15 cellular contexts compared by ENCODE assay signal in the genomic region with DNA sequence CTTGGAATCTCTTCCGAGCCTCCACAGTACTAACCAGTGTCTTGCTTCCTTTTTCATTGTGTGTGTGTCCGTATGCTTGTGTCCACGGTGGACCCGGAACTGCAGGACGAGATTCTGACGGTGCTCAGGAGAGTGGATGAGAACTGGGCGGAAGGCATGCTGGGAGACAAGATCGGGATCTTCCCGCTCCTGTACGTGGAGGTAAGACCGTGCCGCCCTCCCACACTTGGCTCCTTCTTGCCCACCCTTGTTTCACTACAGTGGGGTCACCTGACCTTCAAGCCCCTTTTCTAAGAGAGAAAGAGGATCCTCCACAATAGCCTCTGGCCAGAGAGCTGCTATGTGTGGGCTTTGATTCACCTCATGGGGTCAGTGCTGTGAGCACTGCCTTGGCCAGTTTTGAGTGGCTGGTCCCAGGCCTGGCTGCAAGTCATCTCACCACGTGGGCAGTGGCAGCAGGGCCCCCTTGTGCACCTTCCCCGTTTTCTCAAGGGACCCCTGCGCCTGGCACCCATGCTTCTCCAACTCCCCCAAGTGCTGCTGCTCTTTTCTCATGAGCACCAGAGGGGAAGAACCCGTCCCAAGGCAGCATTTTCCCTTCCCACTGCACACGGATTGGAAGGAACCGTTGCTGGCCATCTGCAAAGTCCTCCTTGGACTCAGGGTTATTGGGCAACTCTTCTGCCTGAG.
"Had no signal": no experiment of that assay in that cellular context is flagged by ENCODE, and none has a peak within 500 bp of the region (broad histone marks: within the 10 kb centered on the region; RNA-seq: fewer than 3 reads in every experiment).

No MANE protein-coding gene starts in this region.

- DNase-seq: activated CD4-positive, alpha-beta T cell treated with anti-CD3 and anti-CD28 coated beads, Interleukin-2, amount 10 ng/mL, durations not matched to agents 24 days and 14 days; activated naive CD4-positive, alpha-beta T cell treated with anti-CD3 and anti-CD28 coated beads, Interleukin-2, amount 50 U/mL, for 16 hours; activated T-cell treated with anti-CD3 and anti-CD28 coated beads, Interleukin-2, amount 50 U/mL, for 1 hour; foreskin fibroblast; hippocampal formation; mesendoderm; occipital lobe; spleen; T-helper 2 cell; testis had no signal

- H3K9me3 ChIP-seq: spleen, testis had no signal

- H3K4me3 ChIP-seq: spleen, testis had no signal

- H3K4me1 ChIP-seq: spleen, testis had no signal

- H3K27ac Mint-ChIP-seq: activated CD4-positive, alpha-beta T cell treated with anti-CD3 and anti-CD28 coated beads, Interleukin-2, amount 10 ng/mL, durations not matched to agents 24 days and 14 days; activated T-helper 2 cell treated with anti-CD3 and anti-CD28 coated beads, Interferon-gamma antibody, Interleukin-2, Interleukin-4, amounts not matched to agents 10 μg/mL and 5 μg/mL and 100 μg/mL, durations not matched to agents 14 hours and 24 hours and 36 hours; natural killer cell treated with Interleukin-12 subunit alpha and Interleukin-12 subunit beta and Interleukin-15 and Interleukin-18, amount 100 ng/mL, for 72 hours; stimulated activated naive CD8-positive, alpha-beta T cell treated with anti-CD3 and anti-CD28 coated beads, Interleukin-15, Interleukin-2, amounts not matched to agents 100 ng/mL and 50 ng/mL, for 24 hours; WTC11 had no signal

- H3K36me3 Mint-ChIP-seq: natural killer cell treated with Interleukin-12 subunit alpha and Interleukin-12 subunit beta and Interleukin-15 and Interleukin-18, amount 100 ng/mL, for 72 hours; WTC11 had no signal

- H3K27ac ChIP-seq: spleen, testis had no signal

- H3K4me1 Mint-ChIP-seq: activated CD4-positive, alpha-beta T cell treated with anti-CD3 and anti-CD28 coated beads, Interleukin-2, amount 10 ng/mL, durations not matched to agents 24 days and 14 days; WTC11 had no signal

- H3K4me3 Mint-ChIP-seq: activated CD4-positive, alpha-beta T cell treated with anti-CD3 and anti-CD28 coated beads, Interleukin-2, amount 10 ng/mL, durations not matched to agents 24 days and 14 days; natural killer cell treated with Interleukin-12 subunit alpha and Interleukin-12 subunit beta and Interleukin-15 and Interleukin-18, amount 100 ng/mL, for 72 hours; stimulated activated naive CD8-positive, alpha-beta T cell treated with anti-CD3 and anti-CD28 coated beads, Interleukin-15, Interleukin-2, amounts not matched to agents 100 ng/mL and 50 ng/mL, for 24 hours; WTC11 had no signal

- ATAC-seq: natural killer cell treated with Interleukin-12 subunit alpha and Interleukin-12 subunit beta and Interleukin-15 and Interleukin-18, amount 100 ng/mL, for 72 hours; sciatic nerve; WTC11 had no signal

- H3K27me3 Mint-ChIP-seq: activated CD4-positive, alpha-beta T cell treated with anti-CD3 and anti-CD28 coated beads, Interleukin-2, amount 10 ng/mL, durations not matched to agents 24 days and 14 days; stimulated activated naive CD8-positive, alpha-beta T cell treated with anti-CD3 and anti-CD28 coated beads, Interleukin-15, Interleukin-2, amounts not matched to agents 100 ng/mL and 50 ng/mL, for 24 hours had no signal

- H3K27me3 ChIP-seq: spleen, testis had no signal

- H3K9me3 Mint-ChIP-seq: activated CD4-positive, alpha-beta T cell treated with anti-CD3 and anti-CD28 coated beads, Interleukin-2, amount 10 ng/mL, durations not matched to agents 24 days and 14 days; activated T-helper 2 cell treated with anti-CD3 and anti-CD28 coated beads, Interferon-gamma antibody, Interleukin-2, Interleukin-4, amounts not matched to agents 10 μg/mL and 5 μg/mL and 100 μg/mL, durations not matched to agents 14 hours and 24 hours and 36 hours; natural killer cell treated with Interleukin-12 subunit alpha and Interleukin-12 subunit beta and Interleukin-15 and Interleukin-18, amount 100 ng/mL, for 72 hours; stimulated activated naive CD8-positive, alpha-beta T cell treated with anti-CD3 and anti-CD28 coated beads, Interleukin-15, Interleukin-2, amounts not matched to agents 100 ng/mL and 50 ng/mL, for 24 hours; WTC11 had no signal
